26 cellular contexts compared by ENCODE assay signal in the genomic region with DNA sequence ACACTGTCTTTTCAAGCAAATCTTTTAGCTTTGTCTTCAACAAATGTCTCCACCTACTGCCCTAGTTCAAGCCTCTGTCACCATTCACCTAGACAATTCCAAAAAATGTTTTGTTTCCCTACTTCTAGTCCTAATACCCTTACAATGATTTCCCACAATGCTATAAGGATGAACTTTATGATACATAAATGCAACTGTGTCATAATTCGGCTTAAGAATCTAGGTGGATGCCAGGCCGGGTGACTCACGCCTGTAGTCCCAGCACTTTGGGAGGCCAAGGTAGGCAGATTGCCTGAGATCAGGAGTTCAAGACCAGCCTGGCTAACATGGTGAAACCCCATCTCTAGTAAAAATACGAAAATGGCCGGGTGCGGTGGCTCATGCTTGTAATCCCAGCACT.
"Had no signal": no experiment of that assay in that cellular context is flagged by ENCODE, and none has a peak within 500 bp of the region (broad histone marks: within the 10 kb centered on the region; RNA-seq: fewer than 3 reads in every experiment).

No MANE protein-coding gene starts in this region.

- H3K27ac ChIP-seq: ascending aorta, coronary artery, dorsolateral prefrontal cortex, gastroesophageal sphincter, heart right ventricle, hepatocyte had no signal

- ATAC-seq: activated CD4-positive, alpha-beta T cell treated with anti-CD3 and anti-CD28 coated beads for 36 hours; activated CD8-positive, alpha-beta memory T cell treated with anti-CD3 and anti-CD28 coated beads, Interleukin-2, amount 10 ng/mL, durations not matched to agents 7 days and 5 days; activated CD8-positive, alpha-beta T cell treated with anti-CD3 and anti-CD28 coated beads, Interleukin-2, amount 10 ng/mL, durations not matched to agents 7 days and 5 days; activated naive CD4-positive, alpha-beta T cell treated with anti-CD3 and anti-CD28 coated beads, Interleukin-2, amount 50 U/mL, for 72 hours; gastroesophageal sphincter; heart right ventricle had no signal

- H3K4me3 ChIP-seq: ascending aorta, coronary artery, dorsolateral prefrontal cortex, esophagus squamous epithelium, gastroesophageal sphincter, heart right ventricle, hepatocyte had no signal

- H3K4me1 ChIP-seq: ascending aorta, gastroesophageal sphincter, heart right ventricle had no signal

- H3K4me2 ChIP-seq: hepatocyte had no signal

- H3K27me3 ChIP-seq: ascending aorta, dorsolateral prefrontal cortex, esophagus squamous epithelium, gastroesophageal sphincter, heart right ventricle, hepatocyte had no signal

- H3K9me3 ChIP-seq: ascending aorta, esophagus squamous epithelium, gastroesophageal sphincter, heart right ventricle had no signal

- H3K79me2 ChIP-seq: hepatocyte had no signal

- H2AFZ ChIP-seq: hepatocyte had no signal

- DNase-seq: activated CD4-positive, alpha-beta memory T cell treated with anti-CD3 and anti-CD28 coated beads for 36 hours; activated CD4-positive, alpha-beta T cell treated with anti-CD3 and anti-CD28 coated beads for 36 hours; activated CD4-positive, alpha-beta T cell treated with anti-CD3 and anti-CD28 coated beads, Interleukin-2, amount 10 ng/mL, durations not matched to agents 24 days and 14 days; activated CD4-positive, CD25-positive, alpha-beta regulatory T cell; activated CD4-positive, CD25-positive, alpha-beta regulatory T cell treated with anti-CD3 and anti-CD28 coated beads, Interleukin-2, amount 50 U/mL, for 72 hours; activated CD8-positive, alpha-beta memory T cell treated with anti-CD3 and anti-CD28 coated beads, Interleukin-2, amount 10 ng/mL, durations not matched to agents 7 days and 5 days; activated CD8-positive, alpha-beta memory T cell treated with anti-CD3 and anti-CD28 coated beads, Interleukin-2, amount 50 U/mL, for 4 hours; activated CD8-positive, alpha-beta T cell treated with anti-CD3 and anti-CD28 coated beads, Interleukin-2, amount 10 ng/mL, durations not matched to agents 7 days and 5 days; activated effector memory CD4-positive, alpha-beta T cell treated with anti-CD3 and anti-CD28 coated beads, Interleukin-2, amount 50 U/mL, for 16 hours; activated naive CD4-positive, alpha-beta T cell treated with anti-CD3 and anti-CD28 coated beads for 36 hours; activated naive CD8-positive, alpha-beta T cell treated with anti-CD3 and anti-CD28 coated beads, Interleukin-2, amount 10 ng/mL, durations not matched to agents 7 days and 5 days; activated T-cell treated with anti-CD3 and anti-CD28 coated beads, Interleukin-2, amount 50 U/mL, for 1 hour; activated T-cell treated with anti-CD3 and anti-CD28 coated beads, Interleukin-2, amount 50 U/mL, for 48 hours; dorsolateral prefrontal cortex; effector memory CD4-positive, alpha-beta T cell; endodermal cell; erythroblast; esophagus squamous epithelium; foreskin melanocyte; heart right ventricle; T-helper 2 cell had no signal

- H3K36me3 ChIP-seq: ascending aorta, esophagus squamous epithelium, gastroesophageal sphincter, heart right ventricle had no signal
